ENCODE assay signal across 8 cellular contexts in genomic region chr17:29569245-29569950, GRCh38. TPM values are rescaled to one million over a fixed set of nuclear protein-coding genes. Genes with fewer than 3 reads are reported as not detected.
DNase-seq lines count a peak whose midpoint lies in the region; ATAC-seq and TF ChIP-seq lines count a peak whose summit lies in the region.

No MANE protein-coding gene starts in this region.

- H2AK5ac ChIP-seq in neuronal stem cell (ENCODE audit: low read depth, low read length): peak overlapping the region; percentile 88

- peaks cover 26% of the 10 kb centered on the region for H3K4me1 ChIP-seq in OCI-LY3 (ENCODE audit: low read length)
- H3K4me1 ChIP-seq in endodermal cell (ENCODE audit: control insufficient read depth, insufficient read depth, low read length): no peaks in the 10 kb centered on the region
- peaks cover 7 to 18% of the 10 kb centered on the region in 2 donors for H3K4me1 ChIP-seq in neuronal stem cell (ENCODE audit: control insufficient read depth in 2 of 2, insufficient read depth in 1 of 2, low read depth in 1 of 2, low read length in 2 of 2)

- H2BK15ac ChIP-seq in neuronal stem cell (ENCODE audit: low read length): peak overlapping the region; percentile 92

- peak overlapping the region; percentile 32 for H3K23ac ChIP-seq in neuronal stem cell (ENCODE audit: low read depth, low read length, poor library complexity)

- H3K4me3 ChIP-seq in OCI-LY3 (ENCODE audit: low read length) (peak overlapping the region; percentile 96), endodermal cell (ENCODE audit: low read length) (peak overlapping the region; percentile 86), neuronal stem cell (ENCODE audit: low read length in 2 of 2) (peak overlapping the region; percentile 78 to 86)

- peak overlapping the region; percentile 96 for H2BK120ac ChIP-seq in neuronal stem cell (ENCODE audit: low read depth, low read length)

- no peaks in the 10 kb centered on the region for H3K9me3 ChIP-seq in OCI-LY3 (ENCODE audit: insufficient read depth, low read length)
- H3K9me3 ChIP-seq in endodermal cell (ENCODE audit: control insufficient read depth, low read length): no peaks in the 10 kb centered on the region
- H3K9me3 ChIP-seq in neuronal stem cell (replicated peaks in 1 of 2; ENCODE audit: control insufficient read depth in 2 of 2, insufficient read depth in 1 of 2, low read depth in 1 of 2, low read length in 2 of 2): no peaks in the 10 kb centered on the region

- H3K14ac ChIP-seq in neuronal stem cell (ENCODE audit: low read length): peak overlapping the region; percentile 49

- no peaks in the 10 kb centered on the region for H3K36me3 ChIP-seq in OCI-LY3 (replicated peaks; ENCODE audit: low read depth, low read length)
- H3K36me3 ChIP-seq in endodermal cell (ENCODE audit: control insufficient read depth, insufficient read depth, low read length): peaks cover 11% of the 10 kb centered on the region
- peaks cover 18 to 39% of the 10 kb centered on the region in 2 donors for H3K36me3 ChIP-seq in neuronal stem cell (replicated peaks in 1 of 2; ENCODE audit: control insufficient read depth in 2 of 2, insufficient read depth in 2 of 2, low read length in 2 of 2)

- peak overlapping the region; percentile 68 for H3K4me3 Mint-ChIP-seq in endodermal cell

- H4K8ac ChIP-seq in neuronal stem cell (ENCODE audit: low read depth, low read length): no peak overlapping the region

- no peaks in the 10 kb centered on the region for H3K9me3 Mint-ChIP-seq in endodermal cell

- H3K27ac Mint-ChIP-seq in endodermal cell: no peak overlapping the region

- no peak overlapping the region for H3K4ac ChIP-seq in neuronal stem cell (ENCODE audit: low read length)

- H3K4me1 Mint-ChIP-seq in endodermal cell: peaks cover 10% of the 10 kb centered on the region

- H3K79me1 ChIP-seq in neuronal stem cell (ENCODE audit: low read depth, low read length): peaks cover 6% of the 10 kb centered on the region

- WGBS in endodermal cell (ENCODE audit: insufficient coverage in 1 of 2, insufficient read length in 1 of 2), 2 experiments: 75 to 82% methylated on average over 9 to 14 of the region's 14 CpGs
- no CpG with 5 or more reads among the region's 14 CpGs for WGBS in neuronal stem cell (ENCODE audit: extremely low coverage in 2 of 2, insufficient read length in 2 of 2, insufficient replicate concordance in 1 of 2), 2 donors

- H4K20me1 ChIP-seq in OCI-LY3 (ENCODE audit: insufficient read depth, low read length): no peaks in the 10 kb centered on the region

- H3K79me2 ChIP-seq in OCI-LY3 (ENCODE audit: low read length): peaks cover 20% of the 10 kb centered on the region

- H3K36me3 Mint-ChIP-seq in endodermal cell (ENCODE audit: low read depth): peaks cover 3% of the 10 kb centered on the region

- peaks cover 47% of the 10 kb centered on the region for H3K27me3 Mint-ChIP-seq in endodermal cell (ENCODE audit: insufficient read depth)

- H2BK5ac ChIP-seq in neuronal stem cell (ENCODE audit: low read length): peak overlapping the region; percentile 96

- TF ChIP-seq CTCF in OCI-LY3 (IDR thresholded peaks at IDR 0.05; ENCODE audit: low read depth, low read length): no peak
- no peak for TF ChIP-seq CTCF in endodermal cell (conservative IDR thresholded peaks at IDR 0.05)

- no peak overlapping the region for H3K27ac ChIP-seq in OCI-LY3 (ENCODE audit: low read length)
- no peak overlapping the region for H3K27ac ChIP-seq in endodermal cell (ENCODE audit: low read depth, low read length)
- no peak overlapping the region for H3K27ac ChIP-seq in neuronal stem cell (replicated peaks; ENCODE audit: low read length)

- no peak overlapping the region for H2BK12ac ChIP-seq in neuronal stem cell (ENCODE audit: low read length)

- H3K18ac ChIP-seq in neuronal stem cell (ENCODE audit: low read length): peak overlapping the region; percentile 97

- ATAC-seq in GM21526 (IDR thresholded peaks at IDR 0.05; ENCODE audit: low FRiP score, unreplicated experiment): no peak

- peak overlapping the region; percentile 85 for H3K9ac ChIP-seq in OCI-LY3 (ENCODE audit: low read length)
- H3K9ac ChIP-seq in endodermal cell (ENCODE audit: extremely low read depth, low read length, poor library complexity, severe bottlenecking): no peak overlapping the region
- H3K9ac ChIP-seq in neuronal stem cell (ENCODE audit: low read depth, low read length, poor library complexity): peak overlapping the region; percentile 96

- H3K4me2 ChIP-seq in OCI-LY3 (ENCODE audit: low read length) (peak overlapping the region; percentile 76), neuronal stem cell (ENCODE audit: insufficient read depth, low read length, poor library complexity, severe bottlenecking) (peak overlapping the region; percentile 100)

- no peak overlapping the region; the same call in 1 of the 2 replicates for H2AFZ ChIP-seq in OCI-LY3 (ENCODE audit: low read depth, low read length)
- H2AFZ ChIP-seq in neuronal stem cell (ENCODE audit: low read length): peak overlapping the region; percentile 97

- DNase-seq in ELF-1 (ENCODE audit: low read depth, low spot score): peak; percentile 54
- no peak for DNase-seq in endodermal cell
- no peak for DNase-seq in neuronal stem cell (ENCODE audit: low spot score)
- DNase-seq in ureter (ENCODE audit: low spot score): no peak
- no peak for DNase-seq in NCI-H774 (lab: John Stamatoyannopoulos, UW)
- DNase-seq in HuH-7 (ENCODE audit: low spot score): no peak

- no peaks in the 10 kb centered on the region for H3K27me3 ChIP-seq in OCI-LY3 (ENCODE audit: low read depth, low read length)
- peaks cover 34% of the 10 kb centered on the region for H3K27me3 ChIP-seq in endodermal cell (ENCODE audit: control insufficient read depth, insufficient read depth, low read length, poor library complexity, severe bottlenecking)
- peaks cover 0 to 28% (median 7%) of the 10 kb centered on the region in 3 experiments for H3K27me3 ChIP-seq in neuronal stem cell (ENCODE audit: control insufficient read depth in 3 of 3, insufficient read depth in 3 of 3, low read depth in 1 of 3, low read length in 3 of 3)

- no peak overlapping the region for H4K91ac ChIP-seq in neuronal stem cell (ENCODE audit: low read depth, low read length, poor library complexity)

RNA-seq across cellular contexts. Expression of gene TP53I13, which starts 0.9 kb away (rescaled TPM):
- 10 to 100 TPM; 21.7 to 31.0 TPM for total RNA-seq in endodermal cell
- 34.6 TPM for polyA plus RNA-seq in endodermal cell (2013, experiment 1 of 2)
- polyA plus RNA-seq in endodermal cell (2013, experiment 2 of 2): 33.7 TPM
- 32.2 TPM for polyA plus RNA-seq in neuronal stem cell (2013, experiment 1 of 2)
- polyA plus RNA-seq in neuronal stem cell (2013, experiment 2 of 2): 30.4 TPM
- total RNA-seq in ureter: 44.6 TPM

RNA-seq across cellular contexts. Expression of gene ABHD15, which starts 2.6 kb away (rescaled TPM):
- total RNA-seq in endodermal cell (1 to 10 TPM; 1.4 to 2.1 TPM), ureter (7.8 TPM)
- 1.9 TPM for polyA plus RNA-seq in endodermal cell (2013, experiment 1 of 2)
- 1.4 TPM for polyA plus RNA-seq in endodermal cell (2013, experiment 2 of 2)
- 2.6 TPM for polyA plus RNA-seq in neuronal stem cell (2013, experiment 1 of 2)
- 2.5 TPM for polyA plus RNA-seq in neuronal stem cell (2013, experiment 2 of 2)

RNA-seq across cellular contexts. Expression of gene GIT1, which starts 20.1 kb away (rescaled TPM):
- total RNA-seq in endodermal cell (10 to 100 TPM; 45.0 to 61.8 TPM), ureter (37.1 TPM)
- 47.1 TPM for polyA plus RNA-seq in endodermal cell (2013, experiment 1 of 2)
- polyA plus RNA-seq in endodermal cell (2013, experiment 2 of 2): 48.9 TPM
- 63.2 TPM for polyA plus RNA-seq in neuronal stem cell (2013, experiment 1 of 2)
- 65.1 TPM for polyA plus RNA-seq in neuronal stem cell (2013, experiment 2 of 2)

RNA-seq across cellular contexts. Expression of gene ANKRD13B, which starts 23.5 kb away (rescaled TPM):
- total RNA-seq in endodermal cell (1 to 10 TPM; 2.2 to 2.6 TPM), ureter (7.7 TPM)
- 36.5 TPM for polyA plus RNA-seq in endodermal cell (2013, experiment 1 of 2)
- 28.4 TPM for polyA plus RNA-seq in endodermal cell (2013, experiment 2 of 2)
- 24.5 TPM for polyA plus RNA-seq in neuronal stem cell (2013, experiment 1 of 2)
- 23.7 TPM for polyA plus RNA-seq in neuronal stem cell (2013, experiment 2 of 2)

RNA-seq across cellular contexts. Expression of gene CORO6, which starts 53.3 kb away (rescaled TPM):
- under 1 TPM; 0.86 to 1.00 TPM for total RNA-seq in endodermal cell
- 6.2 TPM for polyA plus RNA-seq in endodermal cell (2013, experiment 1 of 2)
- 5.3 TPM for polyA plus RNA-seq in endodermal cell (2013, experiment 2 of 2)
- polyA plus RNA-seq in neuronal stem cell (2013, experiment 1 of 2): 5.2 TPM
- polyA plus RNA-seq in neuronal stem cell (2013, experiment 2 of 2): 5.5 TPM
- total RNA-seq in ureter: 23.3 TPM
